ENCODE assay signal across 9 cellular contexts in genomic region chr12:106978035-106978800, GRCh38. TPM values are rescaled to one million over a fixed set of nuclear protein-coding genes. Genes with fewer than 3 reads are reported as not detected.
DNase-seq lines count a peak whose midpoint lies in the region; ATAC-seq and TF ChIP-seq lines count a peak whose summit lies in the region.
"Had no signal": no experiment of that assay in that cellular context is flagged by ENCODE, and none has a peak within 500 bp of the region (broad histone marks: within the 10 kb centered on the region; RNA-seq: fewer than 3 reads in every experiment).

No MANE protein-coding gene starts in this region.

- intact Hi-C loops in left ventricle myocardium superior (cut with micrococcal nuclease) = no loop called here

- ATAC-seq in left ventricle myocardium superior = peak; percentile 53

- H3K4me1 ChIP-seq in SK-N-SH (ENCODE audit: control insufficient read depth in 1 of 2, insufficient read depth in 2 of 2, low read depth in 1 of 2, low read length in 1 of 2) (peaks cover 5 to 18% of the 10 kb centered on the region in 2 experiments; a peak in 3 of 4 replicates), smooth muscle cell (ENCODE audit: low read depth) (no peaks in the 10 kb centered on the region), suprapubic skin (peaks cover 25% of the 10 kb centered on the region)

- H3K36me3 ChIP-seq in MG63 (peaks cover 21% of the 10 kb centered on the region), SK-N-SH (replicated peaks in 1 of 2; ENCODE audit: control insufficient read depth in 1 of 2, insufficient read depth in 2 of 2, low read length in 1 of 2) (peaks cover 36 to 41% of the 10 kb centered on the region in 2 experiments), smooth muscle cell (ENCODE audit: low read depth) (no peaks in the 10 kb centered on the region), suprapubic skin (no peaks in the 10 kb centered on the region)

- WGBS in SK-N-SH (ENCODE audit: low lambda C conversion rate) = 34% methylated on average over 9 of the region's 9 CpGs
- 79% methylated on average over 9 of the region's 9 CpGs for WGBS in smooth muscle cell (ENCODE audit: low lambda C conversion rate)
- 35% methylated on average over 9 of the region's 9 CpGs for WGBS in suprapubic skin

- H3F3A ChIP-seq in SK-N-SH (replicated peaks; ENCODE audit: insufficient read depth) (peaks cover 35% of the 10 kb centered on the region), smooth muscle cell (ENCODE audit: low read depth) (peaks cover 64% of the 10 kb centered on the region)

- POLR2A ChIA-PET in SK-N-SH (lab: Yijun Ruan, JAX) = interaction anchor here (0.7 to 1.8 kb wide), 2 partner anchors 9 to 643 kb away, joined by 3 to 6 read pairs; partner anchors contain the start of gene MTERF2

- H3K79me2 ChIP-seq in SK-N-SH (ENCODE audit: insufficient read depth) = peaks cover 6% of the 10 kb centered on the region
- peaks cover 3% of the 10 kb centered on the region for H3K79me2 ChIP-seq in smooth muscle cell (ENCODE audit: low read depth)

- no peaks in the 10 kb centered on the region for H3K9me2 ChIP-seq in SK-N-SH

- H3K4me2 ChIP-seq in SK-N-SH = no peak overlapping the region
- H3K4me2 ChIP-seq in smooth muscle cell = no peak overlapping the region

- TF ChIP-seq EP300 in SK-N-SH (IDR thresholded peaks at IDR 0.05; ENCODE audit: borderline replicate concordance in 1 of 2, low read depth in 1 of 2, low read length in 1 of 2) (0 out of 4 replicates have a peak, but pooled peaks of 1 of the 2 experiments have one; percentile 13), suprapubic skin (IDR thresholded peaks at IDR 0.05) (no peak)

- TF ChIP-seq CTCF in SK-N-SH (IDR thresholded peaks at IDR 0.05) (no peak), smooth muscle cell (IDR thresholded peaks at IDR 0.05; ENCODE audit: borderline replicate concordance, insufficient read depth, poor library complexity, severe bottlenecking) (no peak), suprapubic skin (IDR thresholded peaks at IDR 0.05) (no peak)

- CTCF ChIA-PET in SK-N-SH (lab: Yijun Ruan, JAX) = interaction anchor here (1.0 to 2.5 kb wide), 4 partner anchors 17 to 154 kb away, joined by 3 to 8 read pairs (median 6); partner anchors contain the start of gene TMEM263

- H3K27ac ChIP-seq in SK-N-SH (ENCODE audit: low read depth in 2 of 2, low read length in 1 of 2) = peak overlapping the region; percentile 31 to 79; a peak in 3 of 4 replicates
- H3K27ac ChIP-seq in smooth muscle cell (ENCODE audit: low read depth) = peak overlapping the region; percentile 42
- no peak overlapping the region for H3K27ac ChIP-seq in suprapubic skin

- no peak for TF ChIP-seq POLR2A in suprapubic skin (IDR thresholded peaks at IDR 0.05)

- H3K4me3 ChIP-seq in MG63 (no peak overlapping the region), SK-N-SH (ENCODE audit: low read depth in 2 of 2, low read length in 1 of 2) (no peak overlapping the region), smooth muscle cell (no peak overlapping the region), suprapubic skin (no peak overlapping the region)
- H3K4me3 ChIP-seq: lung had no signal

- DNase-seq in MG63 = peak; percentile 45
- DNase-seq in SK-N-SH = peak; percentile 38
- DNase-seq in left ventricle myocardium superior = peak; percentile 74
- DNase-seq in smooth muscle cell (lab: John Stamatoyannopoulos, UW; ENCODE audit: unreplicated experiment) = no peak
- no peak for DNase-seq in NCI-H510A (lab: John Stamatoyannopoulos, UW)
- DNase-seq in suprapubic skin (ENCODE audit: low spot score in 2 of 2) = no peak
- DNase-seq in GM03348 (ENCODE audit: low spot score) = no peak
- DNase-seq: central memory CD4-positive, alpha-beta T cell had no signal

- no peak overlapping the region for H3K9ac ChIP-seq in SK-N-SH
- H3K9ac ChIP-seq in smooth muscle cell (ENCODE audit: low read depth) = no peak overlapping the region

- H3K9me3 ChIP-seq in MG63 (no peaks in the 10 kb centered on the region), SK-N-SH (no peaks in the 10 kb centered on the region), smooth muscle cell (replicated peaks; ENCODE audit: low read depth) (no peaks in the 10 kb centered on the region), suprapubic skin (no peaks in the 10 kb centered on the region)

- H4K20me1 ChIP-seq in SK-N-SH (ENCODE audit: insufficient read depth) = peaks cover 32% of the 10 kb centered on the region
- H4K20me1 ChIP-seq in smooth muscle cell (ENCODE audit: low read depth) = peaks cover 85% of the 10 kb centered on the region

- TF ChIP-seq RAD21 in SK-N-SH (IDR thresholded peaks at IDR 0.05; ENCODE audit: low read length) = no peak

- H2AFZ ChIP-seq in SK-N-SH (ENCODE audit: low read depth) (no peak overlapping the region), smooth muscle cell (ENCODE audit: low read depth) (no peak overlapping the region)

- H3K27me3 ChIP-seq in MG63 (no peaks in the 10 kb centered on the region), SK-N-SH (ENCODE audit: insufficient read depth) (no peaks in the 10 kb centered on the region), smooth muscle cell (ENCODE audit: low read depth) (no peaks in the 10 kb centered on the region), suprapubic skin (no peaks in the 10 kb centered on the region)

TF ChIP-seq in SK-N-SH, 30 proteins besides CTCF, POLR2A, EP300 and RAD21:
- TF ChIP-seq TCF12 (IDR thresholded peaks at IDR 0.05) = 0 out of 2 replicates have a peak, but pooled peaks have one; percentile 4
- peak; percentile 55; the same call in 1 of the 2 replicates for TF ChIP-seq NFIC (IDR thresholded peaks at IDR 0.05; ENCODE audit: borderline replicate concordance)
- no peak for TF ChIP-seq RCOR1 (IDR thresholded peaks at IDR 0.05; ENCODE audit: low read length)
- no peak for TF ChIP-seq TEAD4 (IDR thresholded peaks at IDR 0.05; ENCODE audit: borderline replicate concordance, insufficient read depth)
- peak; percentile 22; the same call in 1 of the 2 replicates for TF ChIP-seq MXI1 (IDR thresholded peaks at IDR 0.05; ENCODE audit: low read depth, low read length)
- TF ChIP-seq ZBTB33 (IDR thresholded peaks at IDR 0.05; ENCODE audit: borderline replicate concordance, low read depth) = no peak

RNA-seq across cellular contexts. Expression of gene MTERF2, which starts 8.7 kb away (rescaled TPM):
- total RNA-seq in MG63 (2014; rRNA removed; shearing (Covaris generic); ENCODE audit: low replicate concordance) = 4.3 and 5.0 TPM in 2 replicates
- polyA plus RNA-seq in SK-N-SH (2012; rRNA removed) (5.9 and 9.6 TPM in 2 replicates), smooth muscle cell (5.0 and 8.4 TPM in 2 replicates)
- polyA plus RNA-seq in SK-N-SH (2012; cell fraction: cytosol; rRNA removed) = 4.9 and 6.4 TPM in 2 replicates
- polyA plus RNA-seq in SK-N-SH (2012; cell fraction: nucleus; rRNA removed) = 16.2 and 33.1 TPM in 2 replicates
- total RNA-seq in left ventricle myocardium superior (36.8 TPM), smooth muscle cell (2.8 and 5.8 TPM in 2 replicates), suprapubic skin (10 to 100 TPM in 3 of 4 donors, 1 to 10 TPM in 1; 9.4 to 20.7 (median 16.3) TPM)

RNA-seq across cellular contexts. Expression of gene TMEM263, which starts 22.5 kb away (rescaled TPM):
- 32.9 and 49.1 TPM in 2 replicates for total RNA-seq in MG63 (2014; rRNA removed; shearing (Covaris generic); ENCODE audit: low replicate concordance)
- polyA plus RNA-seq in SK-N-SH (2012; rRNA removed) = 16.9 and 21.4 TPM in 2 replicates
- polyA plus RNA-seq in SK-N-SH (2012; cell fraction: cytosol; rRNA removed) = 24.9 and 29.6 TPM in 2 replicates
- polyA plus RNA-seq in SK-N-SH (2012; cell fraction: nucleus; rRNA removed) = 14.1 and 22.9 TPM in 2 replicates
- 35.6 TPM for total RNA-seq in left ventricle myocardium superior
- 177 and 217 TPM in 2 replicates for total RNA-seq in smooth muscle cell
- polyA plus RNA-seq in smooth muscle cell = 98.0 and 102 TPM in 2 replicates
- total RNA-seq in suprapubic skin = 10 to 100 TPM in 3 of 4 donors, 1 to 10 TPM in 1; 6.5 to 13.3 (median 11.9) TPM

Comparison
In these comparisons a context has a peak if more than half of its experiments do, and no peak if none do; other contexts are left out.
1. DNase-seq: peak in MG63 (single experiment), SK-N-SH (single experiment) and left ventricle myocardium superior (single experiment); none in smooth muscle cell (single experiment), NCI-H510A (single experiment), suprapubic skin (0 of 2) and GM03348 (single experiment).